Comparison of ENCODE assay signal across 8 cellular contexts in genomic region chr18:3525870-3526420, GRCh38.
DNase-seq lines count a peak whose midpoint lies in the region; ATAC-seq and TF ChIP-seq lines count a peak whose summit lies in the region.

No MANE protein-coding gene starts in this region.

- no peaks in the 10 kb centered on the region for H3K36me3 Mint-ChIP-seq in activated naive CD4-positive, alpha-beta T cell treated with anti-CD3 and anti-CD28 coated beads, Interleukin-2, amount 50 U/mL, for 24 hours
- H3K36me3 Mint-ChIP-seq in neural progenitor cell, result no peaks in the 10 kb centered on the region

- peaks cover 13% of the 10 kb centered on the region for H3F3A ChIP-seq in neural progenitor cell (ENCODE audit: low read depth)

- no peaks in the 10 kb centered on the region for H3K9me3 Mint-ChIP-seq in activated naive CD4-positive, alpha-beta T cell treated with anti-CD3 and anti-CD28 coated beads, Interleukin-2, amount 50 U/mL, for 24 hours
- peaks cover 13% of the 10 kb centered on the region for H3K9me3 Mint-ChIP-seq in neural progenitor cell

- H2AFZ ChIP-seq in neural progenitor cell (replicated peaks), result no peak overlapping the region

- H3K27me3 ChIP-seq in A673 (replicated peaks; ENCODE audit: insufficient read depth, low read depth, low read length, poor library complexity) (no peaks in the 10 kb centered on the region), neural progenitor cell (no peaks in the 10 kb centered on the region), gastroesophageal sphincter (no peaks in the 10 kb centered on the region)

- DNase-seq in A673 (ENCODE audit: low spot score), result peak; percentile 79
- DNase-seq in OCI-M1 (lab: John Stamatoyannopoulos, UW), result peak; percentile 60
- DNase-seq in neural progenitor cell (ENCODE audit: low spot score), result no peak
- DNase-seq in left lobe of liver (ENCODE audit: low spot score), result no peak

- intact Hi-C loops in A673 (cut with micrococcal nuclease; ENCODE audit: unreplicated experiment), result no loop called here

- no peak for TF ChIP-seq POLR2A in gastroesophageal sphincter (IDR thresholded peaks at IDR 0.05)

- CTCF ChIA-PET in A673 (lab: Charles Lee), result no interaction called here

- H3K9ac ChIP-seq in neural progenitor cell, result no peak overlapping the region

- ATAC-seq in GM18867 (IDR thresholded peaks at IDR 0.05; ENCODE audit: unreplicated experiment) (peak; percentile 81), HG03103 (IDR thresholded peaks at IDR 0.05; ENCODE audit: low read depth, unreplicated experiment) (peak; percentile 72), left lobe of liver (no peak), gastroesophageal sphincter (no peak)

- no TSS peak for BruUV-seq in A673 (replicated peaks; lab: Mats Ljungman, UMichigan)

- H4K20me1 ChIP-seq in neural progenitor cell (ENCODE audit: low read depth), result no peaks in the 10 kb centered on the region

- no peaks in the 10 kb centered on the region for H3K79me2 ChIP-seq in neural progenitor cell (ENCODE audit: low read depth)

- peaks cover 15% of the 10 kb centered on the region for H3K4me1 Mint-ChIP-seq in activated naive CD4-positive, alpha-beta T cell treated with anti-CD3 and anti-CD28 coated beads, Interleukin-2, amount 50 U/mL, for 24 hours
- peaks cover 29% of the 10 kb centered on the region for H3K4me1 Mint-ChIP-seq in neural progenitor cell

- H3K27me3 Mint-ChIP-seq in activated naive CD4-positive, alpha-beta T cell treated with anti-CD3 and anti-CD28 coated beads, Interleukin-2, amount 50 U/mL, for 24 hours, result no peaks in the 10 kb centered on the region
- H3K27me3 Mint-ChIP-seq in neural progenitor cell (ENCODE audit: insufficient read depth, low read depth), result no peaks in the 10 kb centered on the region

- TF ChIP-seq EP300 in gastroesophageal sphincter (IDR thresholded peaks at IDR 0.05), result no peak

- H3K27ac Mint-ChIP-seq in activated naive CD4-positive, alpha-beta T cell treated with anti-CD3 and anti-CD28 coated beads, Interleukin-2, amount 50 U/mL, for 24 hours, result no peak overlapping the region
- H3K27ac Mint-ChIP-seq in neural progenitor cell, result peak overlapping the region; percentile 93

- no peak overlapping the region for H3K4me3 ChIP-seq in A673 (ENCODE audit: low read depth, low read length, poor library complexity, severe bottlenecking)
- H3K4me3 ChIP-seq in neural progenitor cell, result no peak overlapping the region
- H3K4me3 ChIP-seq in gastroesophageal sphincter, result no peak overlapping the region

- H3K36me3 ChIP-seq in A673 (ENCODE audit: insufficient read depth, low read length, poor library complexity, severe bottlenecking), result peaks cover 27% of the 10 kb centered on the region
- H3K36me3 ChIP-seq in neural progenitor cell, result peaks cover 6% of the 10 kb centered on the region
- H3K36me3 ChIP-seq in gastroesophageal sphincter, result no peaks in the 10 kb centered on the region

- POLR2A ChIA-PET in A673 (lab: Charles Lee; ENCODE audit: low non-redundant PET), result no interaction called here

- no peak overlapping the region for H3K4me2 ChIP-seq in neural progenitor cell

- TF ChIP-seq CTCF in A673 (conservative IDR thresholded peaks at IDR 0.05; ENCODE audit: low read depth, low read length), result no peak
- no peak for TF ChIP-seq CTCF in neural progenitor cell (IDR thresholded peaks at IDR 0.05)
- TF ChIP-seq CTCF in gastroesophageal sphincter (IDR thresholded peaks at IDR 0.05), result no peak

- WGBS in gastroesophageal sphincter (ENCODE audit: low coverage in 1 of 2), 2 donors, result 69 to 73% methylated on average over 5 to 10 of the region's 10 CpGs

- H3K4me3 Mint-ChIP-seq in activated naive CD4-positive, alpha-beta T cell treated with anti-CD3 and anti-CD28 coated beads, Interleukin-2, amount 50 U/mL, for 24 hours, result peak overlapping the region; percentile 1
- H3K4me3 Mint-ChIP-seq in neural progenitor cell, result no peak overlapping the region

- H3K9me3 ChIP-seq in A673 (ENCODE audit: low read depth, low read length, poor library complexity, severe bottlenecking) (peaks cover 7% of the 10 kb centered on the region), neural progenitor cell (ENCODE audit: low read depth) (peaks cover 5% of the 10 kb centered on the region), gastroesophageal sphincter (peaks cover 0 to 9% (median 0%) of the 10 kb centered on the region in 3 donors)

- peak overlapping the region; percentile 73 for H3K27ac ChIP-seq in A673 (ENCODE audit: low read depth, low read length, poor library complexity, severe bottlenecking)
- no peak overlapping the region for H3K27ac ChIP-seq in neural progenitor cell
- no peak overlapping the region for H3K27ac ChIP-seq in gastroesophageal sphincter

- H3K4me1 ChIP-seq in A673 (ENCODE audit: insufficient read depth, low read length, poor library complexity, severe bottlenecking) (peaks cover 33% of the 10 kb centered on the region), neural progenitor cell (peaks cover 22% of the 10 kb centered on the region), gastroesophageal sphincter (no peaks in the 10 kb centered on the region)

Comparison
In these comparisons a context has a peak if more than half of its experiments do, and no peak if none do; other contexts are left out.
1. DNase-seq: peak in A673 (single experiment) and OCI-M1 (single experiment); none in neural progenitor cell (single experiment) and left lobe of liver (single experiment).
2. ATAC-seq: peak in GM18867 (single experiment) and HG03103 (single experiment); none in left lobe of liver (single experiment) and gastroesophageal sphincter (single experiment).